In the genomic region with DNA sequence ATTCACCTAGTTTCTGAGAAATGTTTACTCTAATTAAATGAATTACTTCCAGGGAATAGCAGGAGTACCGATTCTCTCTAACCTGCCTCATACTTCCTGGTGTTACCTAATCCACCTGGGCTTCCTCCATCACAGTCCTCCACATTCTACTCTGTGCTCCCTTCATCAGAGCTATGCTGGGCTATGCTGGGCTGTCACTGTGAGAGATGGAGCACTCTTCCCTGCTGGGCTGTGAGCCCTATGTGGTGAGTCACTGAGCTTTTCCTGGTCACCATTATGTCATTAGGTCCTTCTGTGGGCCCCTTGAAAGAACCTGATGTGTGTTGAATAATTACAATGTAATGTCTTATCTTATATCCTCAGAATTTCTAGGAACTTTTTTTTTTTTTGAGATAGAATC, we compare ENCODE assay signal across 1 cellular context.
A peak's percentile ranks its signal among the peaks of the same experiment; 100 is the strongest.
TF ChIP-seq lines count a peak whose summit lies in the region.

No MANE protein-coding gene starts in this region.

TF ChIP-seq in HCT116, 20 proteins besides CTCF, POLR2A, EP300 and RAD21:
- 0 out of 2 replicates have a peak, but pooled peaks have one; percentile 9 for TF ChIP-seq FOSL1 (IDR thresholded peaks at IDR 0.05; ENCODE audit: low read depth)
TF ChIP-seq in HCT116: peak in this region for 1; not testable (repeated sequence) for 19.
